ENCODE assay signal across 1 cellular context in genomic region chr2:135985826-135986393, GRCh38.
TF ChIP-seq lines count a peak whose summit lies in the region.

No MANE protein-coding gene starts in this region.

TF ChIP-seq in K562, 482 proteins besides CTCF, POLR2A, EP300 and RAD21 (continued from another document and continues in another):
- no peak for TF ChIP-seq PATZ1 (CRISPR knock-in tag; IDR thresholded peaks at IDR 0.05; ENCODE audit: borderline replicate concordance)
- TF ChIP-seq KAT8 (IDR thresholded peaks at IDR 0.05; ENCODE audit: low read depth) = no peak
- TF ChIP-seq SETDB1 (IDR thresholded peaks at IDR 0.05; ENCODE audit: low read length) = no peak
- TF ChIP-seq ZNF134 (CRISPR knock-in tag; conservative IDR thresholded peaks at IDR 0.05) = no peak
- no peak for TF ChIP-seq MED1 (CRISPR knock-in tag; IDR thresholded peaks at IDR 0.05; ENCODE audit: borderline replicate concordance)
- TF ChIP-seq MECOM (CRISPR knock-in tag; IDR thresholded peaks at IDR 0.05) = no peak
- no peak for TF ChIP-seq POLR2H (tag; IDR thresholded peaks at IDR 0.05; ENCODE audit: low read depth)
- TF ChIP-seq HDAC8 (tag; IDR thresholded peaks at IDR 0.05) = no peak
- TF ChIP-seq ZBTB11 (CRISPR knock-in tag; IDR thresholded peaks at IDR 0.05) = no peak
- peak; percentile 64; the same call in 1 of the 2 replicates for TF ChIP-seq EHMT2 (IDR thresholded peaks at IDR 0.05)
- TF ChIP-seq DLX4 (CRISPR knock-in tag; IDR thresholded peaks at IDR 0.05) = no peak
- no peak for TF ChIP-seq RCOR1 (IDR thresholded peaks at IDR 0.05; ENCODE audit: borderline replicate concordance in 1 of 2, low read depth in 2 of 2, low read length in 2 of 2)
- TF ChIP-seq FOXJ2 (tag; IDR thresholded peaks at IDR 0.05) = no peak
- no peak for TF ChIP-seq BRCA1 (IDR thresholded peaks at IDR 0.05)
- no peak for TF ChIP-seq BRCA1 (CRISPR knock-in tag; IDR thresholded peaks at IDR 0.05)
- no peak; the same call in 1 of the 2 replicates for TF ChIP-seq ETS1 (conservative IDR thresholded peaks at IDR 0.05; ENCODE audit: control insufficient read depth, low read depth, low read length)
- no peak for TF ChIP-seq ZNF140 (CRISPR knock-in tag; IDR thresholded peaks at IDR 0.05)
- no peak for TF ChIP-seq ZNF146 (CRISPR knock-in tag; IDR thresholded peaks at IDR 0.05; ENCODE audit: unreplicated experiment)
- no peak for TF ChIP-seq HNRNPH1 (optimal IDR thresholded peaks at IDR 0.05; ENCODE audit: low read depth, low read length)
- no peak for TF ChIP-seq XRCC3 (IDR thresholded peaks at IDR 0.05)
- no peak for TF ChIP-seq ZNF282 (CRISPR knock-in tag; IDR thresholded peaks at IDR 0.05)
- TF ChIP-seq NR2C1 (IDR thresholded peaks at IDR 0.05) = no peak
- TF ChIP-seq NR2C1 (tag; IDR thresholded peaks at IDR 0.05) = no peak
- TF ChIP-seq ZNF253 (CRISPR knock-in tag; conservative IDR thresholded peaks at IDR 0.05) = no peak
- no peak for TF ChIP-seq COPS2 (conservative IDR thresholded peaks at IDR 0.05)
- TF ChIP-seq RBM39 (optimal IDR thresholded peaks at IDR 0.05; ENCODE audit: low read depth, low read length) = no peak
- TF ChIP-seq CHD2 (IDR thresholded peaks at IDR 0.05; ENCODE audit: low read depth, low read length) = no peak
- TF ChIP-seq MYNN (IDR thresholded peaks at IDR 0.05) = no peak
- TF ChIP-seq MYNN (CRISPR knock-in tag; IDR thresholded peaks at IDR 0.05) = no peak
- no peak for TF ChIP-seq PKNOX1 (IDR thresholded peaks at IDR 0.05)
- no peak for TF ChIP-seq ADNP (tag; IDR thresholded peaks at IDR 0.05)
- peak; percentile 87 to 96 for TF ChIP-seq E2F6 (IDR thresholded peaks at IDR 0.05; ENCODE audit: borderline replicate concordance in 1 of 2, extremely low read depth in 1 of 2, insufficient read depth in 1 of 2, insufficient read length in 1 of 2, low read depth in 1 of 2, low read length in 1 of 2, poor library complexity in 1 of 2, severe bottlenecking in 1 of 2)
- TF ChIP-seq NBN (IDR thresholded peaks at IDR 0.05; ENCODE audit: low read depth) = 0 out of 2 replicates have a peak, but pooled peaks have one; percentile 23
- peak in 1 of 3 experiments; percentile 7 for TF ChIP-seq YY1 (IDR thresholded peaks at IDR 0.05; ENCODE audit: borderline replicate concordance in 1 of 3, control insufficient read depth in 1 of 3, extremely low read depth in 1 of 3, insufficient read depth in 3 of 3, insufficient read length in 1 of 3, insufficient replicate concordance in 2 of 3, low read depth in 1 of 3, low read length in 2 of 3)
- no peak for TF ChIP-seq ZNF695 (CRISPR knock-in tag; IDR thresholded peaks at IDR 0.05)
- no peak for TF ChIP-seq SIRT6 (IDR thresholded peaks at IDR 0.05; ENCODE audit: low read depth, low read length)
- no peak for TF ChIP-seq NFE2 (IDR thresholded peaks at IDR 0.05; ENCODE audit: low read depth)
- TF ChIP-seq EWSR1 (IDR thresholded peaks at IDR 0.05; ENCODE audit: borderline replicate concordance, low read depth, partially characterized antibody) = no peak
- no peak for TF ChIP-seq PBX2 (CRISPR knock-in tag; IDR thresholded peaks at IDR 0.05; ENCODE audit: low read depth)
- TF ChIP-seq PBX2 (tag; conservative IDR thresholded peaks at IDR 0.05; ENCODE audit: low read depth) = no peak
- TF ChIP-seq ILK (tag; IDR thresholded peaks at IDR 0.05; ENCODE audit: borderline replicate concordance, low read depth) = no peak
- TF ChIP-seq ELF2 (CRISPR knock-in tag; IDR thresholded peaks at IDR 0.05) = no peak
- no peak for TF ChIP-seq U2AF2 (optimal IDR thresholded peaks at IDR 0.05; ENCODE audit: low read depth, low read length)
- no peak; the same call in 1 of the 2 replicates for TF ChIP-seq HMGXB4 (CRISPR knock-in tag; IDR thresholded peaks at IDR 0.05)
- TF ChIP-seq ARID3A (IDR thresholded peaks at IDR 0.05; ENCODE audit: borderline replicate concordance, low read depth, low read length) = no peak
- peak; percentile 29; the same call in 1 of the 2 replicates for TF ChIP-seq SMAD4 (CRISPR knock-in tag; conservative IDR thresholded peaks at IDR 0.05)
- no peak for TF ChIP-seq ARID1B (IDR thresholded peaks at IDR 0.05)
- TF ChIP-seq ZNF143 (CRISPR knock-in tag; IDR thresholded peaks at IDR 0.05) = no peak
- no peak for TF ChIP-seq RBFOX2 (IDR thresholded peaks at IDR 0.05; ENCODE audit: low read depth, low read length)
- peak; percentile 41; the same call in 1 of the 2 replicates for TF ChIP-seq RB1 (IDR thresholded peaks at IDR 0.05; ENCODE audit: low read depth)
- no peak for TF ChIP-seq ZBTB1 (CRISPR knock-in tag; IDR thresholded peaks at IDR 0.05; ENCODE audit: borderline replicate concordance, low read depth)
- peak; percentile 60; the same call in 1 of the 2 replicates for TF ChIP-seq ESRRA (IDR thresholded peaks at IDR 0.05; ENCODE audit: borderline replicate concordance, low read depth)
- TF ChIP-seq KDM1A (IDR thresholded peaks at IDR 0.05) = no peak
